8 cellular contexts compared by ENCODE assay signal in genomic region chr17:42050360-42051012, GRCh38. TPM values are rescaled to one million over a fixed set of nuclear protein-coding genes. Genes with fewer than 3 reads are reported as not detected.
A peak's percentile ranks its signal among the peaks of the same experiment; 100 is the strongest.
DNase-seq lines count a peak whose midpoint lies in the region; TF ChIP-seq lines count a peak whose summit lies in the region.

Gene C17orf113 (minus strand): TSS chr17:42050601. CDS start chr17:42043376, 7,225 bp downstream.

- 0 to 12% (median 1%) methylated on average over 4 to 67 of the region's 67 CpGs for whole genome bisulfite sequencing in stomach, 5 donors

- POLR2A ChIA-PET in A673 (lab: Charles Lee; ENCODE audit: low non-redundant PET) = no interaction called here

- peak within 1 kb of the TSS; percentile 52 for H3K4me3 ChIP-seq in A673 (ENCODE audit: low read depth, low read length, poor library complexity, severe bottlenecking)
- peak within 1 kb of the TSS; percentile 62 to 82 (median 70) for H3K4me3 ChIP-seq in stomach

- H3K27ac ChIP-seq in A673 (ENCODE audit: low read depth, low read length, poor library complexity, severe bottlenecking) (no peak within 1 kb of the TSS), stomach (peak within 1 kb of the TSS; percentile 29 to 64 (median 50))

- TF ChIP-seq CTCF in A673 (conservative IDR thresholded peaks at IDR 0.05; ENCODE audit: low read depth, low read length) = no peak
- TF ChIP-seq CTCF in GM13976 (IDR thresholded peaks at IDR 0.05; ENCODE audit: borderline replicate concordance, control extremely low read depth, extremely low read depth, insufficient read depth, missing control alignments) = peak; percentile 71
- TF ChIP-seq CTCF in stomach (IDR thresholded peaks at IDR 0.05) = peak in 1 of 7 experiments; percentile 5

- H3K4me1 ChIP-seq in A673 (ENCODE audit: insufficient read depth, low read length, poor library complexity, severe bottlenecking) (no peaks in the 10 kb centered on the region), stomach (peaks cover 10 to 13% (median 12%) of the 10 kb centered on the region in 4 donors)

- H3K9me3 ChIP-seq in A673 (ENCODE audit: low read depth, low read length, poor library complexity, severe bottlenecking) (no peaks in the 10 kb centered on the region), stomach (no peaks in the 10 kb centered on the region)

- TF ChIP-seq POLR2A in stomach (IDR thresholded peaks at IDR 0.05) = no peak

- in situ Hi-C loops in GM13976 (cut with MboI; ENCODE audit: low sequenced_read_pairs, unreplicated experiment) = no loop called here

- peak; percentile 40 for DNase-seq in A673 (ENCODE audit: low spot score)
- peak; percentile 87 for DNase-seq in GM13976 (ENCODE audit: low spot score)
- DNase-seq in NCI-H345 (lab: John Stamatoyannopoulos, UW) = peak; percentile 57
- peak; percentile 5 to 14 for DNase-seq in activated CD8-positive, alpha-beta memory T cell treated with anti-CD3 and anti-CD28 coated beads for 4 hours (ENCODE audit: low read depth in 2 of 2)
- peak; percentile 73 for DNase-seq in epidermal melanocyte (ENCODE audit: insufficient read length, low spot score)
- peak; percentile 42 for DNase-seq in mucosa of gallbladder (ENCODE audit: low spot score)
- DNase-seq in stomach = peak; percentile 62
- DNase-seq in amniotic stem cell (lab: John Stamatoyannopoulos, UW) = no peak

- no peak for TF ChIP-seq EP300 in stomach (IDR thresholded peaks at IDR 0.05)

- intact Hi-C loops in A673 (cut with micrococcal nuclease; ENCODE audit: unreplicated experiment) (no loop called here), stomach (cut with DNase I; ENCODE audit: low total_unique reads) (no loop called here)

- no TSS peak for BruUV-seq in A673 (replicated peaks; lab: Mats Ljungman, UMichigan)

- H3K36me3 ChIP-seq in A673 (ENCODE audit: insufficient read depth, low read length, poor library complexity, severe bottlenecking) = no peaks in the 10 kb centered on the region
- H3K36me3 ChIP-seq in stomach = no peaks in the 10 kb centered on the region

- H3K27me3 ChIP-seq in A673 (replicated peaks; ENCODE audit: insufficient read depth, low read depth, low read length, poor library complexity) = no peaks in the 10 kb centered on the region
- H3K27me3 ChIP-seq in stomach = peaks cover 0 to 32% (median 17%) of the 10 kb centered on the region in 3 donors

- CTCF ChIA-PET in A673 (lab: Charles Lee) = no interaction called here

RNA-seq across cellular contexts. Expression of gene C17orf113, which starts in this region (rescaled TPM):
- total RNA-seq in A673 (2021) (0.41 and 0.72 TPM in 2 replicates), mucosa of gallbladder (1.6 TPM), stomach (1 to 10 TPM in 3 of 5 donors, not detected in 2; 1.8 to 5.2 (median 2.5) TPM)
- under 1 TPM; 0.31 to 0.92 (median 0.68) TPM for polyA plus RNA-seq in stomach

Comparison
In these comparisons a context has a peak if more than half of its experiments do, and no peak if none do; other contexts are left out.
1. Peak in DNase-seq and H3K4me3 ChIP-seq in A673; RNA of the gene not detected or under 1 TPM.